9 cellular contexts compared by ENCODE assay signal in the genomic region with DNA sequence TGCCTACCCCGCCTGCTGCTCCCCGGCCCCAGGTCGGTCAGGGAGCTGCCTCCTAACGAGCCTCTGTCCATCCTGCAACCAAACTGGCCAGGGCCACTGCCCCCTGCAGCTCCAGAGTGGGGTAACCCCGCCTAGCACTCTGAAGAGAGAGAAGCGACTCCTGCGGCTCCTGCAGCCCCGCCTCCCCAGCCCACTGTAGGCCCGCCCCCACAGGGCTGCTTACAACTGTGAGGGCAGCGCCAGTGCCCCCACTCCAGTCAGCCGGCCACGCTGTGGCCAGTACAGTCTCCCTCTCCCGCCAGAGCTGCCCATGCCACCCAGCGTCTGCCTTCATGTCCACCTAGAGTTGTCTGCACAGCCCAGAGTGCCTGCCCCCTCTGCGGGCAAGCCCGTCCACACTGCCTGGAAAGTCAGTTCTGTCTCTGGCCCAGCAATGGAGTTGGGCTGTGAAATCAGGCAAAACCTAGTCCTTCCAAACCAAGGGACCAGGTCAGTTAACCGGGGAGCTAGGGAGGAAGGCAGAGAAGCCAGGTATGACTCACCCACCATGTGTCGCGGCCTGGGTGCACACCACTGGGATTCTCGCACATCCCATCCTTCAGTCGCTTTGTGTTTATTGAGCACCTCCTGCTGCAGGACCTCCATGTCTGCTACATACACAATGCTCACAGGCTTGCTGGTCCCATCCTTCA. TPM values are rescaled to one million over a fixed set of nuclear protein-coding genes. Genes with fewer than 3 reads are reported as not detected.
DNase-seq lines count a peak whose midpoint lies in the region; ATAC-seq and TF ChIP-seq lines count a peak whose summit lies in the region.
"Had no signal": no experiment of that assay in that cellular context is flagged by ENCODE, and none has a peak within 500 bp of the region (broad histone marks: within the 10 kb centered on the region; RNA-seq: fewer than 3 reads in every experiment).

No MANE protein-coding gene starts in this region.

- peak overlapping the region in 3 of 4 donors; percentile 17 to 47 (median 29) for H3K4me3 ChIP-seq in esophagus squamous epithelium

- H3K4me1 ChIP-seq in esophagus squamous epithelium, result peaks cover 19 to 67% (median 37%) of the 10 kb centered on the region in 3 donors

- H3K9me3 ChIP-seq in esophagus squamous epithelium, result no peaks in the 10 kb centered on the region

- H3K27ac Mint-ChIP-seq in neural crest cell (ENCODE audit: unreplicated experiment), result peak overlapping the region; percentile 46
- H3K27ac Mint-ChIP-seq: T-cell had no signal

- 52% methylated on average over 5 to 12 of the region's 21 CpGs for WGBS in esophagus squamous epithelium, 2 donors

- ATAC-seq in GM21515 (IDR thresholded peaks at IDR 0.05; ENCODE audit: unreplicated experiment), result no peak
- no peak for ATAC-seq in HG03457 (IDR thresholded peaks at IDR 0.05; ENCODE audit: unreplicated experiment)
- ATAC-seq: T-cell had no signal

- TF ChIP-seq POLR2A in esophagus squamous epithelium (IDR thresholded peaks at IDR 0.05), result no peak

- peaks cover 52% of the 10 kb centered on the region for H3K4me1 Mint-ChIP-seq in neural crest cell

- H3K36me3 ChIP-seq in esophagus squamous epithelium, result peaks cover 0 to 19% (median 0%) of the 10 kb centered on the region in 3 donors

- H3K27me3 ChIP-seq in esophagus squamous epithelium, result no peaks in the 10 kb centered on the region

- no peaks in the 10 kb centered on the region for H3K27me3 Mint-ChIP-seq in neural crest cell (ENCODE audit: low read depth)
- H3K27me3 Mint-ChIP-seq: T-cell had no signal

- intact Hi-C loops in esophagus squamous epithelium (cut with DNase I), result no loop called here

- no peaks in the 10 kb centered on the region for H3K36me3 Mint-ChIP-seq in neural crest cell (ENCODE audit: low read depth)
- H3K36me3 Mint-ChIP-seq: T-cell had no signal

- H3K4me3 Mint-ChIP-seq in neural crest cell, result peak overlapping the region; percentile 80
- H3K4me3 Mint-ChIP-seq: T-cell had no signal

- DNase-seq in GM20000 (ENCODE audit: low spot score), result peak; percentile 73
- DNase-seq in RKO (ENCODE audit: low spot score), result peak; percentile 42
- no peak for DNase-seq in esophagus squamous epithelium (lab: John Stamatoyannopoulos, UW)
- peak; percentile 62 for DNase-seq in neural crest cell (ENCODE audit: low read depth, low spot score)
- DNase-seq in GDM1 (lab: John Stamatoyannopoulos, UW), result no peak
- DNase-seq in COR-L47 (lab: John Stamatoyannopoulos, UW), result no peak

- TF ChIP-seq CTCF in GM20000 (IDR thresholded peaks at IDR 0.05; ENCODE audit: extremely low read depth, missing control alignments) (peak; percentile 11), esophagus squamous epithelium (IDR thresholded peaks at IDR 0.05) (peak in 2 of 6 experiments; percentile 7 to 10), neural crest cell (conservative IDR thresholded peaks at IDR 0.05) (peak; percentile 41)

- no peaks in the 10 kb centered on the region for H3K9me3 Mint-ChIP-seq in neural crest cell
- H3K9me3 Mint-ChIP-seq: T-cell had no signal

- peak overlapping the region in 3 of 4 donors; percentile 71 to 85 (median 77) for H3K27ac ChIP-seq in esophagus squamous epithelium

RNA-seq across cellular contexts. Expression of a gene that starts 2.4 kb away (rescaled TPM):
- total RNA-seq in esophagus squamous epithelium (1 to 10 TPM; 2.6 to 5.3 (median 3.4) TPM), neural crest cell (1.3 TPM in 2 replicates)

RNA-seq across cellular contexts. Expression of a gene that starts 4.6 kb away (rescaled TPM):
- total RNA-seq in esophagus squamous epithelium, result 10 to 100 TPM in 1 of 4 donors, 1 to 10 TPM in 3; 6.7 to 10.2 (median 8.0) TPM
- total RNA-seq in neural crest cell, result 19.2 and 20.4 TPM in 2 replicates

RNA-seq across cellular contexts. Expression of a gene that starts 33.9 kb away (rescaled TPM):
- total RNA-seq in esophagus squamous epithelium (100 to 1,000 TPM in 1 of 4 donors, 10 to 100 TPM in 3; 52.8 to 125 (median 69.0) TPM), neural crest cell (28.4 and 28.7 TPM in 2 replicates)

RNA-seq across cellular contexts. Expression of a gene that starts 48.3 kb away (rescaled TPM):
- total RNA-seq in esophagus squamous epithelium, result 100 to 1,000 TPM; 213 to 471 (median 356) TPM
- 288 and 297 TPM in 2 replicates for total RNA-seq in neural crest cell

RNA-seq across cellular contexts. Expression of a gene that starts 57.2 kb away (rescaled TPM):
- total RNA-seq in esophagus squamous epithelium, result 100 to 1,000 TPM in 2 of 4 donors, 10 to 100 TPM in 2; 71.8 to 138 (median 115) TPM
- 117 and 124 TPM in 2 replicates for total RNA-seq in neural crest cell

Comparison
In these comparisons a context has a peak if more than half of its experiments do, and no peak if none do; other contexts are left out.
1. DNase-seq: peak in GM20000 (single experiment), RKO (single experiment) and neural crest cell (single experiment); none in esophagus squamous epithelium (single experiment), GDM1 (single experiment) and COR-L47 (single experiment).